30 cellular contexts compared by ENCODE assay signal in genomic region chr7:126041472-126041871, GRCh38.
"Had no signal": no experiment of that assay in that cellular context is flagged by ENCODE, and none has a peak within 500 bp of the region (broad histone marks: within the 10 kb centered on the region; RNA-seq: fewer than 3 reads in every experiment).

No MANE protein-coding gene starts in this region.

- H3K9me3 ChIP-seq: ascending aorta, SJCRH30 had no signal

- H3K27me3 ChIP-seq: ascending aorta, breast epithelium, SJCRH30 had no signal

- H3K36me3 ChIP-seq: ascending aorta, breast epithelium, SJCRH30, WERI-Rb-1 had no signal

- H3K4me3 Mint-ChIP-seq: activated CD4-positive, alpha-beta T cell treated with anti-CD3 and anti-CD28 coated beads, Interleukin-2, amount 10 ng/mL, durations not matched to agents 24 days and 14 days; activated CD8-positive, alpha-beta T cell treated with anti-CD3 and anti-CD28 coated beads for 36 hours; activated naive CD4-positive, alpha-beta T cell treated with anti-CD3 and anti-CD28 coated beads, Interleukin-2, amount 50 U/mL, for 24 hours; activated naive CD8-positive, alpha-beta T cell treated with anti-CD3 and anti-CD28 coated beads, Interleukin-2, amount 10 ng/mL, durations not matched to agents 7 days and 5 days; activated T-cell treated with anti-CD3 and anti-CD28 coated beads, Interleukin-2, amount 50 U/mL, for 72 hours had no signal

- H3K4me3 ChIP-seq: ascending aorta, breast epithelium, PC-9, SJCRH30, SK-N-MC had no signal

- ATAC-seq: activated CD8-positive, alpha-beta T cell treated with anti-CD3 and anti-CD28 coated beads for 36 hours; activated T-cell treated with anti-CD3 and anti-CD28 coated beads, Interleukin-2, amount 50 U/mL, for 72 hours had no signal

- H3K4me1 Mint-ChIP-seq: activated CD4-positive, alpha-beta T cell treated with anti-CD3 and anti-CD28 coated beads, Interleukin-2, amount 10 ng/mL, durations not matched to agents 24 days and 14 days; activated naive CD4-positive, alpha-beta T cell treated with anti-CD3 and anti-CD28 coated beads, Interleukin-2, amount 50 U/mL, for 24 hours; activated naive CD8-positive, alpha-beta T cell treated with anti-CD3 and anti-CD28 coated beads, Interleukin-2, amount 10 ng/mL, durations not matched to agents 7 days and 5 days had no signal

- H3K4me1 ChIP-seq: ascending aorta, breast epithelium had no signal

- H3K27ac ChIP-seq: ascending aorta, breast epithelium, KMS-11, PC-9, SJCRH30, SK-N-MC, WERI-Rb-1 had no signal

- H3K9me3 Mint-ChIP-seq: activated CD4-positive, alpha-beta T cell treated with anti-CD3 and anti-CD28 coated beads, Interleukin-2, amount 10 ng/mL, durations not matched to agents 24 days and 14 days; activated CD8-positive, alpha-beta T cell treated with anti-CD3 and anti-CD28 coated beads for 36 hours; activated naive CD4-positive, alpha-beta T cell treated with anti-CD3 and anti-CD28 coated beads, Interleukin-2, amount 50 U/mL, for 24 hours; activated naive CD8-positive, alpha-beta T cell treated with anti-CD3 and anti-CD28 coated beads, Interleukin-2, amount 10 ng/mL, durations not matched to agents 7 days and 5 days had no signal

- H3K27me3 Mint-ChIP-seq: activated CD4-positive, alpha-beta T cell treated with anti-CD3 and anti-CD28 coated beads, Interleukin-2, amount 10 ng/mL, durations not matched to agents 24 days and 14 days; activated CD8-positive, alpha-beta T cell treated with anti-CD3 and anti-CD28 coated beads for 36 hours; activated naive CD4-positive, alpha-beta T cell treated with anti-CD3 and anti-CD28 coated beads, Interleukin-2, amount 50 U/mL, for 24 hours; activated naive CD8-positive, alpha-beta T cell treated with anti-CD3 and anti-CD28 coated beads, Interleukin-2, amount 10 ng/mL, durations not matched to agents 7 days and 5 days had no signal

- H3K36me3 Mint-ChIP-seq: activated naive CD4-positive, alpha-beta T cell treated with anti-CD3 and anti-CD28 coated beads, Interleukin-2, amount 50 U/mL, for 24 hours; activated naive CD8-positive, alpha-beta T cell treated with anti-CD3 and anti-CD28 coated beads, Interleukin-2, amount 10 ng/mL, durations not matched to agents 7 days and 5 days had no signal

- H3K27ac Mint-ChIP-seq: activated CD4-positive, alpha-beta T cell treated with anti-CD3 and anti-CD28 coated beads, Interleukin-2, amount 10 ng/mL, durations not matched to agents 24 days and 14 days; activated CD8-positive, alpha-beta T cell treated with anti-CD3 and anti-CD28 coated beads for 36 hours; activated naive CD4-positive, alpha-beta T cell treated with anti-CD3 and anti-CD28 coated beads, Interleukin-2, amount 50 U/mL, for 24 hours; activated naive CD8-positive, alpha-beta T cell treated with anti-CD3 and anti-CD28 coated beads, Interleukin-2, amount 10 ng/mL, durations not matched to agents 7 days and 5 days; activated T-cell treated with anti-CD3 and anti-CD28 coated beads, Interleukin-2, amount 50 U/mL, for 72 hours; activated T-helper 2 cell treated with anti-CD3 and anti-CD28 coated beads, Interferon-gamma antibody, Interleukin-2, Interleukin-4, amounts not matched to agents 10 μg/mL and 5 μg/mL and 100 μg/mL, durations not matched to agents 14 hours and 24 hours and 36 hours had no signal

- DNase-seq: activated CD4-positive, alpha-beta T cell treated with anti-CD3 and anti-CD28 coated beads, Interleukin-2, amount 10 ng/mL, durations not matched to agents 24 days and 14 days; activated CD4-positive, alpha-beta T cell treated with anti-CD3 and anti-CD28 coated beads, Interleukin-2, amount 50 U/mL, for 4 hours; activated CD8-positive, alpha-beta T cell treated with anti-CD3 and anti-CD28 coated beads for 36 hours; activated gamma-delta T cell; activated naive CD4-positive, alpha-beta T cell treated with Interleukin-2 at 50 U/mL for 16 hours; activated naive CD8-positive, alpha-beta T cell treated with anti-CD3 and anti-CD28 coated beads, Interleukin-2, amount 10 ng/mL, durations not matched to agents 7 days and 5 days; activated T-cell treated with anti-CD3 and anti-CD28 coated beads, Interleukin-2, amount 50 U/mL, for 1 hour; activated T-cell treated with anti-CD3 and anti-CD28 coated beads, Interleukin-2, amount 50 U/mL, for 72 hours; amygdala; MM.1S; MV-4-11; NCI-H1092; NCI-H1436 treated with DMSO at 0.1 percent for 48 hours; NCI-H1694 treated with DMSO at 0.1 percent for 48 hours; NCI-H2029; NCI-H510A; NCI-H526; NCI-H748 treated with DMSO at 0.1 percent for 48 hours; NK-92 treated with Interleukin-12 subunit alpha and Interleukin-12 subunit beta, amount 100 ng/mL, for 24 hours; PC-9; Right ventricle myocardium superior; T1000; WERI-Rb-1 had no signal
